ENCODE assay signal across 1 cellular context in genomic region chr9:131892890-131893289, GRCh38.
TF ChIP-seq lines count a peak whose summit lies in the region.

No MANE protein-coding gene starts in this region.

TF ChIP-seq in GM23338, 12 proteins besides CTCF, POLR2A, EP300 and RAD21 (continued from another document):
- no peak for TF ChIP-seq REST (IDR thresholded peaks at IDR 0.05; ENCODE audit: unreplicated experiment)
- no peak for TF ChIP-seq POLR2AphosphoS5 (IDR thresholded peaks at IDR 0.05; ENCODE audit: low read depth)
- TF ChIP-seq ZNF462 (CRISPR knock-in tag; IDR thresholded peaks at IDR 0.05) = no peak
- no peak for TF ChIP-seq EZH2 (IDR thresholded peaks at IDR 0.05; ENCODE audit: low read depth, unreplicated experiment)
- TF ChIP-seq ZNF114 (CRISPR knock-in tag; IDR thresholded peaks at IDR 0.05) = no peak
- no peak for TF ChIP-seq JUNB (IDR thresholded peaks at IDR 0.05; ENCODE audit: unreplicated experiment)
- TF ChIP-seq EZH2phosphoT487 (IDR thresholded peaks at IDR 0.05; ENCODE audit: unreplicated experiment) = no peak
- no peak for TF ChIP-seq NANOG (IDR thresholded peaks at IDR 0.05; ENCODE audit: borderline replicate concordance)
- TF ChIP-seq STAT1 (IDR thresholded peaks at IDR 0.05; ENCODE audit: unreplicated experiment) = no peak
- TF ChIP-seq ETS1 (IDR thresholded peaks at IDR 0.05) = no peak
